Comparison of ENCODE assay signal across 8 cellular contexts in genomic region chr2:10120158-10120937, GRCh38.
DNase-seq lines count a peak whose midpoint lies in the region; ATAC-seq, FAIRE-seq and TF ChIP-seq lines count a peak whose summit lies in the region.

No MANE protein-coding gene starts in this region.

- ATAC-seq in HG03060 (IDR thresholded peaks at IDR 0.05; ENCODE audit: low read depth, unreplicated experiment): peak; percentile 35

- H3K4me3 ChIP-seq in skeletal muscle cell (ENCODE audit: low read depth, low read length): peak overlapping the region; percentile 69

- peak; percentile 53 for FAIRE-seq in A204.1 (lab: Jason Lieb, UNC)

- DNase-seq in NCI-H2081 treated with DMSO at 0.1 percent for 48 hours (lab: John Stamatoyannopoulos, UW) (peak; percentile 91), T1000 (lab: John Stamatoyannopoulos, UW) (peak; percentile 83), astrocyte of the hippocampus (ENCODE audit: low read depth, low spot score) (peak; percentile 96), iPS DF 4.7 (ENCODE audit: extremely low read depth, low spot score) (peak; percentile 84), skeletal muscle cell (ENCODE audit: low read depth) (peak; percentile 57)

- peak; percentile 90 for TF ChIP-seq POLR2A in GM18526 (IDR thresholded peaks at IDR 0.05; ENCODE audit: extremely low read depth, insufficient read length)

Comparison
In these comparisons a context has a peak if more than half of its experiments do, and no peak if none do; other contexts are left out.
1. Peak in every context shown above with its lines: DNase-seq, ATAC-seq and H3K4me3 ChIP-seq.